10 cellular contexts compared by ENCODE assay signal in genomic region chr16:69925311-69925710, GRCh38. TPM values are rescaled to one million over a fixed set of nuclear protein-coding genes. Genes with fewer than 3 reads are reported as not detected.
DNase-seq lines count a peak whose midpoint lies in the region; ATAC-seq and TF ChIP-seq lines count a peak whose summit lies in the region.
"Had no signal": no experiment of that assay in that cellular context is flagged by ENCODE, and none has a peak within 500 bp of the region (broad histone marks: within the 10 kb centered on the region; RNA-seq: fewer than 3 reads in every experiment).

No MANE protein-coding gene starts in this region.

- intact Hi-C loops in stomach (cut with DNase I; ENCODE audit: low total_unique reads) = no loop called here

- no peak overlapping the region for H3K4ac ChIP-seq in H9 (ENCODE audit: low read depth, low read length)
- H3K4ac ChIP-seq in mesenchymal stem cell (ENCODE audit: low read depth in 1 of 2, low read length in 2 of 2) = no peak overlapping the region

- H4K91ac ChIP-seq in H9 (ENCODE audit: insufficient read length, low read depth, low read length) (no peak overlapping the region), mesenchymal stem cell (ENCODE audit: low read length) (no peak overlapping the region)

- H3T11ph ChIP-seq in H9 (ENCODE audit: low read length) = no peak overlapping the region

- no peaks in the 10 kb centered on the region for H3K23me2 ChIP-seq in H9 (ENCODE audit: insufficient read length, low read depth, low read length, poor library complexity, severe bottlenecking)

- H3K27me3 ChIP-seq in H9 (ENCODE audit: insufficient read depth, low read length) = no peaks in the 10 kb centered on the region
- H3K27me3 ChIP-seq in mesenchymal stem cell (ENCODE audit: control insufficient read depth in 1 of 2, insufficient read depth in 1 of 2, low read length in 2 of 2) = no peaks in the 10 kb centered on the region
- H3K27me3 ChIP-seq in stomach = no peaks in the 10 kb centered on the region

- no peaks in the 10 kb centered on the region for H3K79me1 ChIP-seq in H9 (ENCODE audit: insufficient read depth, low read depth, low read length, poor library complexity, severe bottlenecking)
- peaks cover 27% of the 10 kb centered on the region for H3K79me1 ChIP-seq in mesenchymal stem cell (replicated peaks; ENCODE audit: low read length, poor library complexity, severe bottlenecking)

- peak overlapping the region; percentile 49 to 71 (median 63); a peak in 6 of 7 replicates for H3K27ac Mint-ChIP-seq in H9
- peak overlapping the region; percentile 97 for H3K27ac Mint-ChIP-seq in chondrocyte (ENCODE audit: unreplicated experiment)
- H3K27ac Mint-ChIP-seq: T-helper 1 cell treated with Interleukin-12 subunit alpha and Interleukin-12 subunit beta and Interleukin-4 antibody, amounts not matched to agents 30 μg/mL and 1 μg/mL, for 36 hours had no signal

- no peaks in the 10 kb centered on the region for H3K79me2 ChIP-seq in H9 (ENCODE audit: insufficient read depth, low read length)

- H3K9ac ChIP-seq in H9 (ENCODE audit: extremely low read depth, insufficient read length, low read length) (no peak overlapping the region), mesenchymal stem cell (ENCODE audit: low read length) (peak overlapping the region; percentile 94)

- H3K4me3 ChIP-seq in mesenchymal stem cell (ENCODE audit: insufficient read depth in 1 of 2, low read depth in 1 of 2, low read length in 2 of 2) (peak overlapping the region in 1 of 2 experiments; percentile 62), stomach (peak overlapping the region in 2 of 4 donors; percentile 11 to 12)

- no peak overlapping the region for H3K56ac ChIP-seq in H9 (ENCODE audit: insufficient read length, low read depth, low read length)

- no peak overlapping the region for H3K18ac ChIP-seq in H9 (ENCODE audit: insufficient read length, low read depth, low read length)
- no peak overlapping the region for H3K18ac ChIP-seq in mesenchymal stem cell (ENCODE audit: low read depth in 1 of 2, low read length in 2 of 2)

- peaks cover 6% of the 10 kb centered on the region; the same call in 1 of the 2 replicates for H3K4me1 ChIP-seq in H9 (ENCODE audit: insufficient read depth, low read length)
- H3K4me1 ChIP-seq in mesenchymal stem cell (ENCODE audit: control insufficient read depth, insufficient read depth, low read depth, low read length) = peaks cover 30% of the 10 kb centered on the region
- H3K4me1 ChIP-seq in stomach = peaks cover 0 to 40% (median 20%) of the 10 kb centered on the region in 4 donors

- no peak overlapping the region for H2BK5ac ChIP-seq in H9 (ENCODE audit: insufficient read length, low read length)
- no peak overlapping the region for H2BK5ac ChIP-seq in mesenchymal stem cell (ENCODE audit: low read depth, low read length, poor library complexity, severe bottlenecking)

- no peak for ATAC-seq in HG03442 (IDR thresholded peaks at IDR 0.05; ENCODE audit: unreplicated experiment)
- ATAC-seq: PC-3 had no signal

- H2BK20ac ChIP-seq in H9 (ENCODE audit: low read depth, low read length, poor library complexity, severe bottlenecking) = no peak overlapping the region

- H3K4me2 ChIP-seq in H9 (ENCODE audit: insufficient read depth, insufficient read length, low read length) = no peak overlapping the region
- peak overlapping the region; percentile 13 for H3K4me2 ChIP-seq in mesenchymal stem cell (ENCODE audit: low read length, poor library complexity, severe bottlenecking)

- TF ChIP-seq POLR2A in stomach (IDR thresholded peaks at IDR 0.05) = no peak

- H2AK5ac ChIP-seq in H9 (ENCODE audit: insufficient read length, low read length) (no peak overlapping the region), mesenchymal stem cell (ENCODE audit: low read length, severe bottlenecking) (peak overlapping the region; percentile 98)

- DNase-seq in H9 (no peak), chondrocyte (ENCODE audit: low spot score) (no peak), mesenchymal stem cell (no peak), stomach (no peak), T-helper 9 cell (no peak), DMS 273 (lab: John Stamatoyannopoulos, UW; ENCODE audit: unreplicated experiment) (no peak), UCSD-AML1 (lab: John Stamatoyannopoulos, UW; ENCODE audit: unreplicated experiment) (no peak)
- DNase-seq: PC-3 had no signal

- no peak for TF ChIP-seq CTCF in H9 (conservative IDR thresholded peaks at IDR 0.05)
- TF ChIP-seq CTCF in chondrocyte (IDR thresholded peaks at IDR 0.05) = peak; percentile 2
- TF ChIP-seq CTCF in stomach (IDR thresholded peaks at IDR 0.05) = no peak

- no peak overlapping the region for H2AFZ ChIP-seq in H9 (ENCODE audit: low read length)
- H2AFZ ChIP-seq in mesenchymal stem cell (ENCODE audit: low read depth, low read length) = no peak overlapping the region

- no peak overlapping the region for H2BK12ac ChIP-seq in H9 (ENCODE audit: insufficient read length, low read depth, low read length)
- H2BK12ac ChIP-seq in mesenchymal stem cell (ENCODE audit: low read length in 2 of 2) = no peak overlapping the region

- H3K14ac ChIP-seq in H9 (ENCODE audit: insufficient read depth, low read length) (no peak overlapping the region), mesenchymal stem cell (ENCODE audit: low read length in 2 of 2) (peak overlapping the region in 1 of 2 experiments; percentile 19)

- no peaks in the 10 kb centered on the region for H4K20me1 ChIP-seq in H9 (ENCODE audit: control insufficient read depth, insufficient read depth, insufficient read length)

- H3K23ac ChIP-seq in H9 (ENCODE audit: insufficient read length, low read depth, low read length) (no peak overlapping the region), mesenchymal stem cell (ENCODE audit: low read length in 2 of 2) (no peak overlapping the region)

- no CpG with 5 or more reads among the region's 8 CpGs for WGBS in H9 (ENCODE audit: extremely low coverage, insufficient read length, low lambda C conversion rate)
- WGBS in mesenchymal stem cell = 92% methylated on average over 8 of the region's 8 CpGs
- WGBS in stomach, 5 donors = 69 to 73% (median 70%) methylated on average over 8 of the region's 8 CpGs

- no peak overlapping the region for H2BK15ac ChIP-seq in H9 (ENCODE audit: low read depth, low read length)
- no peak overlapping the region for H2BK15ac ChIP-seq in mesenchymal stem cell (ENCODE audit: low read depth, poor library complexity, severe bottlenecking)

- H3K36me3 Mint-ChIP-seq in H9 (ENCODE audit: insufficient read depth in 1 of 3, low read depth in 3 of 3) = peaks cover 2 to 15% (median 4%) of the 10 kb centered on the region in 3 experiments; a peak in 4 of 7 replicates
- peaks cover 11% of the 10 kb centered on the region for H3K36me3 Mint-ChIP-seq in chondrocyte (ENCODE audit: low read depth)

- H3K4me1 Mint-ChIP-seq in H9 (peaks cover 22 to 40% of the 10 kb centered on the region in 2 experiments), chondrocyte (ENCODE audit: low read depth) (peaks cover 87% of the 10 kb centered on the region)

- no peak overlapping the region for H3K27ac ChIP-seq in H9 (ENCODE audit: insufficient read length, low read depth, low read length)
- peak overlapping the region; percentile 78 for H3K27ac ChIP-seq in mesenchymal stem cell (ENCODE audit: low read length, poor library complexity, severe bottlenecking)
- peak overlapping the region; percentile 29 to 83 (median 67) for H3K27ac ChIP-seq in stomach

- H4K5ac ChIP-seq in H9 (ENCODE audit: insufficient read length, low read depth, low read length) = no peak overlapping the region

- no peaks in the 10 kb centered on the region for H3K9me3 Mint-ChIP-seq in H9
- no peaks in the 10 kb centered on the region for H3K9me3 Mint-ChIP-seq in chondrocyte (ENCODE audit: low read depth)
- H3K9me3 Mint-ChIP-seq: T-helper 1 cell treated with Interleukin-12 subunit alpha and Interleukin-12 subunit beta and Interleukin-4 antibody, amounts not matched to agents 30 μg/mL and 1 μg/mL, for 36 hours had no signal

- H3K4me3 Mint-ChIP-seq in H9 = no peak overlapping the region
- peak overlapping the region; percentile 79 for H3K4me3 Mint-ChIP-seq in chondrocyte (ENCODE audit: unreplicated experiment)
- H3K4me3 Mint-ChIP-seq: T-helper 1 cell treated with Interleukin-12 subunit alpha and Interleukin-12 subunit beta and Interleukin-4 antibody, amounts not matched to agents 30 μg/mL and 1 μg/mL, for 36 hours had no signal

- no peak overlapping the region for H2BK120ac ChIP-seq in H9 (ENCODE audit: low read depth, low read length, poor library complexity, severe bottlenecking)
- no peak overlapping the region for H2BK120ac ChIP-seq in mesenchymal stem cell (ENCODE audit: low read depth, low read length)

- H3K9me3 ChIP-seq in H9 (ENCODE audit: control insufficient read depth, low read depth, low read length) (no peaks in the 10 kb centered on the region), mesenchymal stem cell (ENCODE audit: control insufficient read depth, low read length) (no peaks in the 10 kb centered on the region), stomach (no peaks in the 10 kb centered on the region)

- H3K36me3 ChIP-seq in mesenchymal stem cell (ENCODE audit: control insufficient read depth in 1 of 2, insufficient read depth in 2 of 2, low read depth in 1 of 2, low read length in 2 of 2) = peaks cover 7 to 14% of the 10 kb centered on the region in 2 experiments
- peaks cover 4 to 58% (median 43%) of the 10 kb centered on the region in 4 donors for H3K36me3 ChIP-seq in stomach

- no peak for TF ChIP-seq EP300 in stomach (IDR thresholded peaks at IDR 0.05)

- H4K8ac ChIP-seq in H9 (replicated peaks; ENCODE audit: insufficient read length, low read depth, low read length) (no peak overlapping the region), mesenchymal stem cell (ENCODE audit: low read length) (no peak overlapping the region)

- H3K27me3 Mint-ChIP-seq in H9 (ENCODE audit: low read depth) = no peaks in the 10 kb centered on the region; the same call in 1 of the 2 replicates
- H3K27me3 Mint-ChIP-seq in chondrocyte (ENCODE audit: low read depth) = no peaks in the 10 kb centered on the region

RNA-seq across cellular contexts. Expression of gene CLEC18A, which starts 25.8 kb away (rescaled TPM):
- total RNA-seq in H9 (2021) = 0.75 and 1.6 TPM in 2 replicates
- 3.5 to 4.5 TPM (median 4.3 TPM) in 3 replicates for total RNA-seq in chondrocyte
- polyA plus RNA-seq in mesenchymal stem cell (2013, experiment 1 of 2) = 0.23 TPM
- polyA plus RNA-seq in mesenchymal stem cell (2013, experiment 2 of 2) = 0.18 TPM
- total RNA-seq in stomach = 1 to 10 TPM in 4 of 5 donors, not detected in 1; 1.3 to 3.6 (median 2.5) TPM
- under 1 TPM; 0.31 to 0.98 (median 0.44) TPM for polyA plus RNA-seq in stomach
